10 cellular contexts compared by ENCODE assay signal in genomic region chr2:45038861-45039260, GRCh38. TPM values are rescaled to one million over a fixed set of nuclear protein-coding genes. Genes with fewer than 3 reads are reported as not detected.
"Had no signal": no experiment of that assay in that cellular context is flagged by ENCODE, and none has a peak within 500 bp of the region (broad histone marks: within the 10 kb centered on the region; RNA-seq: fewer than 3 reads in every experiment).

No MANE protein-coding gene starts in this region.

RNA-seq across cellular contexts. Expression of gene SIX2, which starts 29.6 kb away (rescaled TPM):
- total RNA-seq: left colon; left lobe of liver; liver; lung microvascular endothelial cell; mammary epithelial cell; mesothelial cell of epicardium; mucosa of gallbladder; naive thymus-derived CD4-positive, alpha-beta T cell had no signal
- polyA plus RNA-seq: immature natural killer cell; keratinocyte; liver; naive thymus-derived CD4-positive, alpha-beta T cell had no signal
